ENCODE assay signal across 1 cellular context in genomic region chr2:236847023-236847422, GRCh38.
TF ChIP-seq lines count a peak whose summit lies in the region.

No MANE protein-coding gene starts in this region.

TF ChIP-seq in neural cell, 6 proteins besides CTCF, POLR2A, EP300 and RAD21:
- TF ChIP-seq REST (IDR thresholded peaks at IDR 0.05; ENCODE audit: borderline replicate concordance), result no peak
